Comparison of ENCODE assay signal across 1 cellular context in genomic region chr6:126821706-126822105, GRCh38.
TF ChIP-seq lines count a peak whose summit lies in the region.

No MANE protein-coding gene starts in this region.

TF ChIP-seq in GM23338, 12 proteins besides CTCF, POLR2A, EP300 and RAD21 (continued from another document):
- TF ChIP-seq REST (IDR thresholded peaks at IDR 0.05; ENCODE audit: unreplicated experiment) (no peak), POLR2AphosphoS5 (IDR thresholded peaks at IDR 0.05; ENCODE audit: low read depth) (no peak), ZNF331 (CRISPR knock-in tag; IDR thresholded peaks at IDR 0.05; ENCODE audit: low read depth) (no peak), STAT1 (IDR thresholded peaks at IDR 0.05; ENCODE audit: unreplicated experiment) (no peak), CREB1 (CRISPR knock-in tag; IDR thresholded peaks at IDR 0.05; ENCODE audit: low read depth) (no peak), EZH2 (IDR thresholded peaks at IDR 0.05; ENCODE audit: low read depth, unreplicated experiment) (no peak), NANOG (IDR thresholded peaks at IDR 0.05; ENCODE audit: borderline replicate concordance) (no peak), ZNF462 (CRISPR knock-in tag; IDR thresholded peaks at IDR 0.05) (no peak)
- TF ChIP-seq, protein P1, sequence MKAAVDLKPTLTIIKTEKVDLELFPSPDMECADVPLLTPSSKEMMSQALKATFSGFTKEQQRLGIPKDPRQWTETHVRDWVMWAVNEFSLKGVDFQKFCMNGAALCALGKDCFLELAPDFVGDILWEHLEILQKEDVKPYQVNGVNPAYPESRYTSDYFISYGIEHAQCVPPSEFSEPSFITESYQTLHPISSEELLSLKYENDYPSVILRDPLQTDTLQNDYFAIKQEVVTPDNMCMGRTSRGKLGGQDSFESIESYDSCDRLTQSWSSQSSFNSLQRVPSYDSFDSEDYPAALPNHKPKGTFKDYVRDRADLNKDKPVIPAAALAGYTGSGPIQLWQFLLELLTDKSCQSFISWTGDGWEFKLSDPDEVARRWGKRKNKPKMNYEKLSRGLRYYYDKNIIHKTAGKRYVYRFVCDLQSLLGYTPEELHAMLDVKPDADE (IDR thresholded peaks at IDR 0.05) = no peak
